ENCODE assay signal across 8 cellular contexts in genomic region chr14:52551696-52552062, GRCh38. TPM values are rescaled to one million over a fixed set of nuclear protein-coding genes. Genes with fewer than 3 reads are reported as not detected.
DNase-seq lines count a peak whose midpoint lies in the region; ATAC-seq and TF ChIP-seq lines count a peak whose summit lies in the region.

No MANE protein-coding gene starts in this region.

- H3K27me3 Mint-ChIP-seq in activated CD4-positive, alpha-beta T cell treated with anti-CD3 and anti-CD28 coated beads for 36 hours: peaks cover 3% of the 10 kb centered on the region

- H3K27ac Mint-ChIP-seq in activated CD4-positive, alpha-beta T cell treated with anti-CD3 and anti-CD28 coated beads for 36 hours: peak overlapping the region; percentile 86

- H3K36me3 Mint-ChIP-seq in activated CD4-positive, alpha-beta T cell treated with anti-CD3 and anti-CD28 coated beads for 36 hours (ENCODE audit: low read depth): no peaks in the 10 kb centered on the region

- peak overlapping the region; percentile 84 for H3K4me3 ChIP-seq in WERI-Rb-1 (ENCODE audit: low read depth, low read length)
- H3K4me3 ChIP-seq in fibroblast of villous mesenchyme (ENCODE audit: low read depth, low read length): peak overlapping the region; percentile 90
- peak overlapping the region; percentile 68 for H3K4me3 ChIP-seq in neuron (ENCODE audit: low read length)

- TF ChIP-seq CTCF in WERI-Rb-1 (IDR thresholded peaks at IDR 0.05; ENCODE audit: low read depth, low read length): peak; percentile 38; the same call in 1 of the 2 replicates
- TF ChIP-seq CTCF in fibroblast of villous mesenchyme (IDR thresholded peaks at IDR 0.05; ENCODE audit: insufficient read depth, low read depth, low read length): peak; percentile 12

- H3K9me3 Mint-ChIP-seq in activated CD4-positive, alpha-beta T cell treated with anti-CD3 and anti-CD28 coated beads for 36 hours (ENCODE audit: low read depth): no peaks in the 10 kb centered on the region

- peak overlapping the region; percentile 77 for H3K4me3 Mint-ChIP-seq in activated CD4-positive, alpha-beta T cell treated with anti-CD3 and anti-CD28 coated beads for 36 hours

- peaks cover 18% of the 10 kb centered on the region for H3K4me1 Mint-ChIP-seq in activated CD4-positive, alpha-beta T cell treated with anti-CD3 and anti-CD28 coated beads for 36 hours

- H3K9me3 ChIP-seq in WERI-Rb-1 (ENCODE audit: severe bottlenecking) (no peaks in the 10 kb centered on the region), neuron (ENCODE audit: low read length) (no peaks in the 10 kb centered on the region)

- H3K27me3 ChIP-seq in WERI-Rb-1 (ENCODE audit: insufficient read depth, low read depth, severe bottlenecking): no peaks in the 10 kb centered on the region
- no peaks in the 10 kb centered on the region for H3K27me3 ChIP-seq in neuron (ENCODE audit: insufficient read depth, low read length)

- H3K4me1 ChIP-seq in neuron (ENCODE audit: insufficient read depth, low read length): peaks cover 11% of the 10 kb centered on the region

- ATAC-seq in activated CD4-positive, alpha-beta T cell treated with anti-CD3 and anti-CD28 coated beads for 36 hours: no peak
- no peak for ATAC-seq in HG03196 (IDR thresholded peaks at IDR 0.05; ENCODE audit: unreplicated experiment)

- H3K36me3 ChIP-seq in WERI-Rb-1: no peaks in the 10 kb centered on the region; the same call in none of the 2 replicates
- H3K36me3 ChIP-seq in neuron (ENCODE audit: insufficient read depth, low read length): no peaks in the 10 kb centered on the region

- DNase-seq in activated CD4-positive, alpha-beta T cell treated with anti-CD3 and anti-CD28 coated beads for 36 hours: no peak
- DNase-seq in activated CD4-positive, alpha-beta T cell treated with anti-CD3 and anti-CD28 coated beads, Interleukin-2, amount 50 U/mL, for 4 hours: no peak
- DNase-seq in NCI-H1092 treated with DMSO at 0.1 percent for 48 hours (lab: John Stamatoyannopoulos, UW) (peak; percentile 86), WERI-Rb-1 (peak; percentile 25), fibroblast of villous mesenchyme (ENCODE audit: low read depth) (peak; percentile 30), COLO829 (ENCODE audit: low spot score) (no peak)

- POLR2A ChIA-PET in activated CD4-positive, alpha-beta T cell treated with anti-CD3 and anti-CD28 coated beads for 36 hours (lab: Charles Lee): interaction anchor here (0.6 to 1.0 kb wide), 2 partner anchors 8 to 358 kb away, joined by 5 to 7 read pairs; no protein-coding TSS in a partner anchor

- H2AFZ ChIP-seq in neuron (ENCODE audit: low read depth, low read length): peak overlapping the region; percentile 71

- CTCF ChIA-PET in activated CD4-positive, alpha-beta T cell treated with anti-CD3 and anti-CD28 coated beads for 36 hours (lab: Charles Lee): interaction anchor here (0.6 to 1.9 kb wide), 8 partner anchors 10 to 252 kb away, joined by 3 to 7 read pairs (median 3); no protein-coding TSS in a partner anchor

- intact Hi-C loops in activated CD4-positive, alpha-beta T cell treated with anti-CD3 and anti-CD28 coated beads for 36 hours (cut with DNase I, micrococcal nuclease): loop anchor here (1.0 to 10.0 kb wide), 14 partner anchors 21 to 1845 kb away; partner anchors contain the start of genes GNPNAT1 (in 2 of the 2), PSMC6 (in 2 of the 2), STYX (in 2 of the 2) and CDKN3 (in 1 of the 2)

- peak overlapping the region; percentile 69 for H3K27ac ChIP-seq in WERI-Rb-1

RNA-seq across cellular contexts. Expression of gene TXNDC16, which starts 0.6 kb away (rescaled TPM):
- 1 to 10 TPM; 4.0 to 5.2 TPM for total RNA-seq in activated CD4-positive, alpha-beta T cell treated with anti-CD3 and anti-CD28 coated beads for 36 hours
- total RNA-seq in fibroblast of villous mesenchyme: 3.0 and 3.9 TPM in 2 replicates

RNA-seq across cellular contexts. Expression of gene GPR137C, which starts 1.0 kb away (rescaled TPM):
- total RNA-seq in activated CD4-positive, alpha-beta T cell treated with anti-CD3 and anti-CD28 coated beads for 36 hours: under 1 TPM; 0.04 to 0.14 TPM
- 0.32 and 0.43 TPM in 2 replicates for total RNA-seq in fibroblast of villous mesenchyme

Comparison
In these comparisons a context has a peak if more than half of its experiments do, and no peak if none do; other contexts are left out.
1. DNase-seq: peak in NCI-H1092 treated with DMSO at 0.1 percent for 48 hours (single experiment), WERI-Rb-1 (single experiment) and fibroblast of villous mesenchyme (single experiment); none in activated CD4-positive, alpha-beta T cell treated with anti-CD3 and anti-CD28 coated beads for 36 hours (single experiment), activated CD4-positive, alpha-beta T cell treated with anti-CD3 and anti-CD28 coated beads, Interleukin-2, amount 50 U/mL, for 4 hours (0 of 2) and COLO829 (single experiment).
2. Peak in every context shown above with its lines, with median percentiles within 50 percentile points of each other: H3K4me3 ChIP-seq.